Comparison of ENCODE assay signal across 8 cellular contexts in the genomic region with DNA sequence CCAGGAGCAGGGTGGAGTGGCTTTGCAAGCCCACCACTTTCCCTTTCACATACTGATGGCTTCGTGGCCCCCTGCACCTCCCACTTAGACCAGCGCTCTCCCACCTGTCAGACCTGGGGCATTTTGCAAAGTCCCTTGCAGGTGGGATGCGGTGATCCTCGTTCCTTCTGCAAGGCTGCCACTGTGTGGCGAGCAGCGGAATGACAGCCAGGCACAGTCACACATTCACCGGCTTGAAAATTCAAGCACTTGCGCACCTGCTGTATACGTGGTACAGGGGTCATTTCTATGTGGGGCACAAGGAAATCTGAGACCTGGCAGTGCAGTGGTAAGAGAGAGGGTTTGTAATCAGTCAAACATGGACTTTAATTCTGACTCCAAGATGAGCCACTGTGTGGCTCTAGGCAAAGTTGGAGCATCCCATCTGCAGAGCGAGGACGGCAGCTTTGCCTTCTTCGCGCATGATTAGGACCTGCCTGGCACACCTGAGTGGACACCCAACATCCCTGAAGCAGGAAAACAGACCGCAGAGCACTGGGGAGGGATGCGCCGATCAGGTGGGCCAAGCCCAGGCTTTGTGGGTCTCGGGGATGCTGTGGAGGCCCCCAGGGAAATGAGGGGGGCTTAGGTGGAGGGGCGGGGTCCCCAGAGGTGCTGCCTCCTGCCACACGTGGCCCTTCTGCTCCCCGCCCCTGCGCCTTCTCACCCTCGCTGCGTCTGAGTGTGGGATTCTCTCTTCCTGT. TPM values are rescaled to one million over a fixed set of nuclear protein-coding genes. Genes with fewer than 3 reads are reported as not detected.
DNase-seq lines count a peak whose midpoint lies in the region; ATAC-seq and TF ChIP-seq lines count a peak whose summit lies in the region.

No MANE protein-coding gene starts in this region.

- H3K27me3 Mint-ChIP-seq in immature natural killer cell (ENCODE audit: low read depth in 3 of 3), result peaks cover 11 to 14% (median 13%) of the 10 kb centered on the region in 3 donors

- ATAC-seq in HG03571 (IDR thresholded peaks at IDR 0.05; ENCODE audit: unreplicated experiment) (no peak), GM21576 (IDR thresholded peaks at IDR 0.05; ENCODE audit: unreplicated experiment) (no peak)

- in situ Hi-C loops in KBM-7 (cut with MboI; ENCODE audit: low pct_unique_long_range_greater_than_20kb, low sequenced_read_pairs) (no loop called here), astrocyte of the cerebellum (cut with HindIII; ENCODE audit: low sequenced_read_pairs) (no loop called here)

- H3K9me3 Mint-ChIP-seq in immature natural killer cell, result no peaks in the 10 kb centered on the region

- peak overlapping the region in 2 of 5 donors; percentile 5 to 57 for H3K4me3 Mint-ChIP-seq in immature natural killer cell

- H3K4me1 Mint-ChIP-seq in immature natural killer cell, result peaks cover 25% of the 10 kb centered on the region in 2 donors

- H3K36me3 Mint-ChIP-seq in immature natural killer cell, result no peaks in the 10 kb centered on the region

- H3K27ac Mint-ChIP-seq in immature natural killer cell, result peak overlapping the region in 4 of 6 donors; percentile 56 to 87 (median 82)

- peak; percentile 99 for TF ChIP-seq CTCF in astrocyte of the cerebellum (IDR thresholded peaks at IDR 0.05; ENCODE audit: low read depth, low read length, missing control alignments)

- H3K4me3 ChIP-seq in astrocyte of the cerebellum (ENCODE audit: low read depth, low read length), result no peak overlapping the region

- DNase-seq in ELF-1 (ENCODE audit: low read depth, low spot score), result peak; percentile 82
- DNase-seq in KBM-7, result peak; percentile 63
- peak; percentile 28 for DNase-seq in SKM-1 (lab: John Stamatoyannopoulos, UW; ENCODE audit: unreplicated experiment)
- DNase-seq in astrocyte of the cerebellum (ENCODE audit: low read depth), result peak; percentile 8
- peak; percentile 66 to 68 (median 66) for DNase-seq in immature natural killer cell
- peak in 3 of 4 experiments; percentile 21 to 25 (median 24) for DNase-seq in stimulated activated CD4-positive, alpha-beta T cell treated with anti-CD3 and anti-CD28 coated beads, Interleukin-1b, Interleukin-23, amount 100 ng/mL, for 24 hours (ENCODE audit: low read depth in 4 of 4, low spot score in 1 of 4)

RNA-seq across cellular contexts. Expression of a gene that starts 53.0 kb away (rescaled TPM):
- not detected for polyA plus RNA-seq in immature natural killer cell

Comparison
In these comparisons a context has a peak if more than half of its experiments do, and no peak if none do; other contexts are left out.
1. DNase-seq: peak in every context shown above with its lines; median percentile 82 in ELF-1; 66 in immature natural killer cell; 63 in KBM-7; 28 in SKM-1; 24 in stimulated activated CD4-positive, alpha-beta T cell treated with anti-CD3 and anti-CD28 coated beads, Interleukin-1b, Interleukin-23, amount 100 ng/mL, for 24 hours; 8 in astrocyte of the cerebellum.